Comparison of ENCODE assay signal across 1 cellular context in the genomic region with DNA sequence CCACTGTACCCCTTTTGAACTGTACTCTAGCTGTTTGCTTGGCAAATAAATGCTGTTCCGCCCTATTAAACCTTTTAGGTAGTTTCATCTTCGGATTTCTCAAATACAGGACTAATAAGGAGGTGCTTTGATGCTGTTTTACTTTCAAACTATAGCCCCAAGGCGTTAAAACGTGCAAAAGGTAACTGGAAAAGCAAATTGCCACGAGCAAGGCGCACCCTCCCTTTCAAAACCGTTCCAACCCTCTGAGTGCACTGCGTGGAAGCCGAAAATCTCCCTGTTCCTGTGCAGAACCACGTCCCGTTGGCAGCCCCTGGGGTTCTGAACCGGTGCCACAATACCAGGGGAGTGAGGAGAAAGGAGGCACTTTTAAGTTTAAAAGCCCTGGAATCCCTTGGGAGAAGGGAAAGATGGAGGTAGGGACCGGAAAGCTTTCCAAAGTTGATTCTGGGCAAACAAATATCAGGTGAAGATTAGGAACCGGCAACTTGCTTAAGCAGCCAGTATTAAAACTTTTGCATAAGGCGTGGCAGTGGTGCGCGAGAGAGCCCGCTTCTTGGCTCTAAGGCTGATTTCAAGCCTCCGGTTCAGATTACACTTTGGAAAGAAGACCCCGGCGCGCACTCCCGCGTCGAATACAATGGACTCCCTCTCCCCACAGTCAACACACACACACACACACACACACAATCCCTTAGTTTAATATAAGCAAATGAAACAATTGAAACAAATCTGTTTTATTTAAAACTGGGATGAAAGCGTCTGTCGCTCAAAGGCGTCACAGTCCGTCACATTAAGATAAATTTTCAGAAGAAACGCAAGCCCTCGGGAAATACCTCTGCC.
TF ChIP-seq lines count a peak whose summit lies in the region.

No MANE protein-coding gene starts in this region.

TF ChIP-seq in HepG2, 621 proteins besides CTCF, POLR2A, EP300 and RAD21:
- TF ChIP-seq RFXANK (CRISPR knock-in tag; IDR thresholded peaks at IDR 0.05): no peak
- TF ChIP-seq PLSCR1 (CRISPR knock-in tag; IDR thresholded peaks at IDR 0.05; ENCODE audit: borderline replicate concordance): no peak
- TF ChIP-seq, protein P1, sequence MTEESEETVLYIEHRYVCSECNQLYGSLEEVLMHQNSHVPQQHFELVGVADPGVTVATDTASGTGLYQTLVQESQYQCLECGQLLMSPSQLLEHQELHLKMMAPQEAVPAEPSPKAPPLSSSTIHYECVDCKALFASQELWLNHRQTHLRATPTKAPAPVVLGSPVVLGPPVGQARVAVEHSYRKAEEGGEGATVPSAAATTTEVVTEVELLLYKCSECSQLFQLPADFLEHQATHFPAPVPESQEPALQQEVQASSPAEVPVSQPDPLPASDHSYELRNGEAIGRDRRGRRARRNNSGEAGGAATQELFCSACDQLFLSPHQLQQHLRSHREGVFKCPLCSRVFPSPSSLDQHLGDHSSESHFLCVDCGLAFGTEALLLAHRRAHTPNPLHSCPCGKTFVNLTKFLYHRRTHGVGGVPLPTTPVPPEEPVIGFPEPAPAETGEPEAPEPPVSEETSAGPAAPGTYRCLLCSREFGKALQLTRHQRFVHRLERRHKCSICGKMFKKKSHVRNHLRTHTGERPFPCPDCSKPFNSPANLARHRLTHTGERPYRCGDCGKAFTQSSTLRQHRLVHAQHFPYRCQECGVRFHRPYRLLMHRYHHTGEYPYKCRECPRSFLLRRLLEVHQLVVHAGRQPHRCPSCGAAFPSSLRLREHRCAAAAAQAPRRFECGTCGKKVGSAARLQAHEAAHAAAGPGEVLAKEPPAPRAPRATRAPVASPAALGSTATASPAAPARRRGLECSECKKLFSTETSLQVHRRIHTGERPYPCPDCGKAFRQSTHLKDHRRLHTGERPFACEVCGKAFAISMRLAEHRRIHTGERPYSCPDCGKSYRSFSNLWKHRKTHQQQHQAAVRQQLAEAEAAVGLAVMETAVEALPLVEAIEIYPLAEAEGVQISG (CRISPR knock-in tag; IDR thresholded peaks at IDR 0.05): no peak
- no peak for TF ChIP-seq ZNF644 (CRISPR knock-in tag; IDR thresholded peaks at IDR 0.05; ENCODE audit: low read depth)
- TF ChIP-seq BRD4 (CRISPR knock-in tag; IDR thresholded peaks at IDR 0.05): no peak
- TF ChIP-seq BCLAF1 (IDR thresholded peaks at IDR 0.05): no peak
- no peak for TF ChIP-seq ISX (CRISPR knock-in tag; conservative IDR thresholded peaks at IDR 0.05)
- no peak for TF ChIP-seq ZNF282 (IDR thresholded peaks at IDR 0.05; ENCODE audit: partially characterized antibody)
- TF ChIP-seq NFIB (CRISPR knock-in tag; IDR thresholded peaks at IDR 0.05; ENCODE audit: borderline replicate concordance): no peak
- TF ChIP-seq ZNF180 (CRISPR knock-in tag; IDR thresholded peaks at IDR 0.05; ENCODE audit: borderline replicate concordance, low read depth): no peak
- TF ChIP-seq KDM5A (IDR thresholded peaks at IDR 0.05; ENCODE audit: borderline replicate concordance, low read length): no peak
- no peak for TF ChIP-seq ZNF652 (CRISPR knock-in tag; IDR thresholded peaks at IDR 0.05; ENCODE audit: borderline replicate concordance, low read depth)
